ENCODE assay signal across 3 cellular contexts in the genomic region with DNA sequence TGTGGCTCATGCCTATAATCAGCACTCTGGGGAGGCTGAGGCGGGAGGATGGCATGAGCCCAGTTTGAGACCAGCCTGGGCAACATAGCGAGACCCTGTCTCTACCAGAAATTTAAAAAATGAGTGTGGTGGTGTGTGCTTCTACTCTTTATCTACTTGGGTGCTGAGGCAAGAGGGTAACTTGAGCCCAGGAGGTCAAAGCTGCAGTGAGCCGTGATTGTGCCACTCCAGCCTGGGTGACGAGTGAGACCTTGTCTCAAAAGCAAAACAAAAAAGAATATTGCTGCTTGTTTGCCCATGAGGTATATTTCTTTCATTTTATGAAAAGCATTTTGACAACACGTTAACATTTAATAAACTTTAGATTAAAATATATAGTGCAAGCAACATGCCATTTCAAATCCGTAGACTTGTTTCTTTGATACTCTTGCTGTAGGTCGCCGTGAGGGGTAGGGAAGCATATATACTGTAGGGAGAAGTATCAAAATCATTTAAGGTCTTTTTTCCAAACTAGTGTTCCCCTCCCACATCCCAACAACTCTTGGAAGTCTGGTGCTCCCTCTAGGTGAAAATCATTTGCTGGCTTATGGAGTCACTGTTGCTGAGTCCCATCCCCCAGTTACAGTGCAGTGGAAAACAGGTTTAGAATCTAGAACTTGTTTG.
TF ChIP-seq lines count a peak whose summit lies in the region.

No MANE protein-coding gene starts in this region.

TF ChIP-seq in SK-N-SH treated with all-trans-retinoic acid at 6 μM for 48 hours, 23 proteins besides CTCF, POLR2A, EP300 and RAD21:
- TF ChIP-seq, protein P1, sequence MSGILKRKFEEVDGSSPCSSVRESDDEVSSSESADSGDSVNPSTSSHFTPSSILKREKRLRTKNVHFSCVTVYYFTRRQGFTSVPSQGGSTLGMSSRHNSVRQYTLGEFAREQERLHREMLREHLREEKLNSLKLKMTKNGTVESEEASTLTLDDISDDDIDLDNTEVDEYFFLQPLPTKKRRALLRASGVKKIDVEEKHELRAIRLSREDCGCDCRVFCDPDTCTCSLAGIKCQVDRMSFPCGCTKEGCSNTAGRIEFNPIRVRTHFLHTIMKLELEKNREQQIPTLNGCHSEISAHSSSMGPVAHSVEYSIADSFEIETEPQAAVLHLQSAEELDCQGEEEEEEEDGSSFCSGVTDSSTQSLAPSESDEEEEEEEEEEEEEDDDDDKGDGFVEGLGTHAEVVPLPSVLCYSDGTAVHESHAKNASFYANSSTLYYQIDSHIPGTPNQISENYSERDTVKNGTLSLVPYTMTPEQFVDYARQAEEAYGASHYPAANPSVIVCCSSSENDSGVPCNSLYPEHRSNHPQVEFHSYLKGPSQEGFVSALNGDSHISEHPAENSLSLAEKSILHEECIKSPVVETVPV (CRISPR knock-in tag; IDR thresholded peaks at IDR 0.05) = 0 out of 2 replicates have a peak, but pooled peaks have one; percentile 47
- no peak for TF ChIP-seq ZC3H10 (CRISPR knock-in tag; IDR thresholded peaks at IDR 0.05)
TF ChIP-seq in SK-N-SH treated with all-trans-retinoic acid at 6 μM for 48 hours: peak in this region for 1.

TF ChIP-seq in SK-N-SH, 30 proteins besides CTCF, POLR2A, EP300 and RAD21:
- no peak for TF ChIP-seq GATA2 (CRISPR knock-in tag; IDR thresholded peaks at IDR 0.05)
- TF ChIP-seq SIN3A (IDR thresholded peaks at IDR 0.05; ENCODE audit: borderline replicate concordance, low read depth, low read length) = no peak
- no peak for TF ChIP-seq FOSL2 (IDR thresholded peaks at IDR 0.05; ENCODE audit: borderline replicate concordance, low read depth)
- no peak for TF ChIP-seq TEAD4 (IDR thresholded peaks at IDR 0.05; ENCODE audit: borderline replicate concordance, insufficient read depth)
- TF ChIP-seq, protein P2, sequence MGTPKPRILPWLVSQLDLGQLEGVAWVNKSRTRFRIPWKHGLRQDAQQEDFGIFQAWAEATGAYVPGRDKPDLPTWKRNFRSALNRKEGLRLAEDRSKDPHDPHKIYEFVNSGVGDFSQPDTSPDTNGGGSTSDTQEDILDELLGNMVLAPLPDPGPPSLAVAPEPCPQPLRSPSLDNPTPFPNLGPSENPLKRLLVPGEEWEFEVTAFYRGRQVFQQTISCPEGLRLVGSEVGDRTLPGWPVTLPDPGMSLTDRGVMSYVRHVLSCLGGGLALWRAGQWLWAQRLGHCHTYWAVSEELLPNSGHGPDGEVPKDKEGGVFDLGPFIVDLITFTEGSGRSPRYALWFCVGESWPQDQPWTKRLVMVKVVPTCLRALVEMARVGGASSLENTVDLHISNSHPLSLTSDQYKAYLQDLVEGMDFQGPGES (IDR thresholded peaks at IDR 0.05; ENCODE audit: low read depth, low read length) = no peak
- TF ChIP-seq, protein P3, sequence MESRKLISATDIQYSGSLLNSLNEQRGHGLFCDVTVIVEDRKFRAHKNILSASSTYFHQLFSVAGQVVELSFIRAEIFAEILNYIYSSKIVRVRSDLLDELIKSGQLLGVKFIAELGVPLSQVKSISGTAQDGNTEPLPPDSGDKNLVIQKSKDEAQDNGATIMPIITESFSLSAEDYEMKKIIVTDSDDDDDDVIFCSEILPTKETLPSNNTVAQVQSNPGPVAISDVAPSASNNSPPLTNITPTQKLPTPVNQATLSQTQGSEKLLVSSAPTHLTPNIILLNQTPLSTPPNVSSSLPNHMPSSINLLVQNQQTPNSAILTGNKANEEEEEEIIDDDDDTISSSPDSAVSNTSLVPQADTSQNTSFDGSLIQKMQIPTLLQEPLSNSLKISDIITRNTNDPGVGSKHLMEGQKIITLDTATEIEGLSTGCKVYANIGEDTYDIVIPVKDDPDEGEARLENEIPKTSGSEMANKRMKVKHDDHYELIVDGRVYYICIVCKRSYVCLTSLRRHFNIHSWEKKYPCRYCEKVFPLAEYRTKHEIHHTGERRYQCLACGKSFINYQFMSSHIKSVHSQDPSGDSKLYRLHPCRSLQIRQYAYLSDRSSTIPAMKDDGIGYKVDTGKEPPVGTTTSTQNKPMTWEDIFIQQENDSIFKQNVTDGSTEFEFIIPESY (IDR thresholded peaks at IDR 0.05; ENCODE audit: borderline replicate concordance, low read depth) = no peak
- no peak for TF ChIP-seq TCF12 (IDR thresholded peaks at IDR 0.05)
- no peak for TF ChIP-seq ELF1 (IDR thresholded peaks at IDR 0.05)
- TF ChIP-seq RCOR1 (IDR thresholded peaks at IDR 0.05; ENCODE audit: low read length) = no peak
- TF ChIP-seq, protein P4, sequence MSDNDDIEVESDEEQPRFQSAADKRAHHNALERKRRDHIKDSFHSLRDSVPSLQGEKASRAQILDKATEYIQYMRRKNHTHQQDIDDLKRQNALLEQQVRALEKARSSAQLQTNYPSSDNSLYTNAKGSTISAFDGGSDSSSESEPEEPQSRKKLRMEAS (IDR thresholded peaks at IDR 0.05; ENCODE audit: low read depth) = no peak
- TF ChIP-seq POLR2AphosphoS5 (IDR thresholded peaks at IDR 0.05; ENCODE audit: low read depth, low read length) = no peak
- no peak for TF ChIP-seq FOXM1 (IDR thresholded peaks at IDR 0.05; ENCODE audit: low read depth)
- no peak for TF ChIP-seq YY1 (IDR thresholded peaks at IDR 0.05; ENCODE audit: low read depth)
- no peak for TF ChIP-seq NFIC (IDR thresholded peaks at IDR 0.05; ENCODE audit: borderline replicate concordance)
- TF ChIP-seq, protein P5, sequence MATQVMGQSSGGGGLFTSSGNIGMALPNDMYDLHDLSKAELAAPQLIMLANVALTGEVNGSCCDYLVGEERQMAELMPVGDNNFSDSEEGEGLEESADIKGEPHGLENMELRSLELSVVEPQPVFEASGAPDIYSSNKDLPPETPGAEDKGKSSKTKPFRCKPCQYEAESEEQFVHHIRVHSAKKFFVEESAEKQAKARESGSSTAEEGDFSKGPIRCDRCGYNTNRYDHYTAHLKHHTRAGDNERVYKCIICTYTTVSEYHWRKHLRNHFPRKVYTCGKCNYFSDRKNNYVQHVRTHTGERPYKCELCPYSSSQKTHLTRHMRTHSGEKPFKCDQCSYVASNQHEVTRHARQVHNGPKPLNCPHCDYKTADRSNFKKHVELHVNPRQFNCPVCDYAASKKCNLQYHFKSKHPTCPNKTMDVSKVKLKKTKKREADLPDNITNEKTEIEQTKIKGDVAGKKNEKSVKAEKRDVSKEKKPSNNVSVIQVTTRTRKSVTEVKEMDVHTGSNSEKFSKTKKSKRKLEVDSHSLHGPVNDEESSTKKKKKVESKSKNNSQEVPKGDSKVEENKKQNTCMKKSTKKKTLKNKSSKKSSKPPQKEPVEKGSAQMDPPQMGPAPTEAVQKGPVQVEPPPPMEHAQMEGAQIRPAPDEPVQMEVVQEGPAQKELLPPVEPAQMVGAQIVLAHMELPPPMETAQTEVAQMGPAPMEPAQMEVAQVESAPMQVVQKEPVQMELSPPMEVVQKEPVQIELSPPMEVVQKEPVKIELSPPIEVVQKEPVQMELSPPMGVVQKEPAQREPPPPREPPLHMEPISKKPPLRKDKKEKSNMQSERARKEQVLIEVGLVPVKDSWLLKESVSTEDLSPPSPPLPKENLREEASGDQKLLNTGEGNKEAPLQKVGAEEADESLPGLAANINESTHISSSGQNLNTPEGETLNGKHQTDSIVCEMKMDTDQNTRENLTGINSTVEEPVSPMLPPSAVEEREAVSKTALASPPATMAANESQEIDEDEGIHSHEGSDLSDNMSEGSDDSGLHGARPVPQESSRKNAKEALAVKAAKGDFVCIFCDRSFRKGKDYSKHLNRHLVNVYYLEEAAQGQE (IDR thresholded peaks at IDR 0.05; ENCODE audit: low read depth, low read length) = no peak
- TF ChIP-seq MXI1 (IDR thresholded peaks at IDR 0.05; ENCODE audit: low read depth, low read length) = no peak
TF ChIP-seq in SK-N-SH: peak in this region for 0.

TF ChIP-seq in H1, 55 proteins besides CTCF, POLR2A, EP300 and RAD21:
- TF ChIP-seq POLR2AphosphoS5 (IDR thresholded peaks at IDR 0.05; ENCODE audit: low read depth, low read length) (0 out of 2 replicates have a peak, but pooled peaks have one; percentile 36), ZNF274 (IDR thresholded peaks at IDR 0.05; ENCODE audit: borderline replicate concordance, extremely low read depth, low read length) (no peak), GTF2F1 (IDR thresholded peaks at IDR 0.05; ENCODE audit: borderline replicate concordance, low read depth, low read length) (no peak)
